8 cellular contexts compared by ENCODE assay signal in genomic region chr19:46015961-46016425, GRCh38. TPM values are rescaled to one million over a fixed set of nuclear protein-coding genes. Genes with fewer than 3 reads are reported as not detected.
DNase-seq lines count a peak whose midpoint lies in the region; ATAC-seq, FAIRE-seq and TF ChIP-seq lines count a peak whose summit lies in the region.

No MANE protein-coding gene starts in this region.

- H3K27ac ChIP-seq in tibial nerve (peak overlapping the region in 2 of 4 donors; percentile 46 to 74), small intestine (ENCODE audit: low read depth in 1 of 2, low read length in 1 of 2) (no peak overlapping the region)

- H3K27ac Mint-ChIP-seq in dendritic cell treated with granulocyte-macrophage colony-stimulating factor and Interleukin-4, amounts not matched to agents 40 ng/mL and 50 ng/mL, for 4 days = peak overlapping the region; percentile 60

- H3K4me3 Mint-ChIP-seq in dendritic cell treated with granulocyte-macrophage colony-stimulating factor and Interleukin-4, amounts not matched to agents 40 ng/mL and 50 ng/mL, for 4 days = peak overlapping the region; percentile 98

- TF ChIP-seq POLR2A in tibial nerve (IDR thresholded peaks at IDR 0.05) (no peak), GM12892 (IDR thresholded peaks at IDR 0.05; ENCODE audit: low read depth, low read length) (no peak)

- H3K36me3 Mint-ChIP-seq in dendritic cell treated with granulocyte-macrophage colony-stimulating factor and Interleukin-4, amounts not matched to agents 40 ng/mL and 50 ng/mL, for 4 days (ENCODE audit: low read depth) = peaks cover 32% of the 10 kb centered on the region

- DNase-seq in T-helper 22 cell (ENCODE audit: low read depth) (peak; percentile 39), mucosa of descending colon (peak in 2 of 3 donors; percentile 51 to 65), tibial nerve (ENCODE audit: low spot score in 2 of 2) (no peak), GM12892 (ENCODE audit: insufficient read length) (no peak), small intestine (no peak)

- no peak for TF ChIP-seq EP300 in tibial nerve (IDR thresholded peaks at IDR 0.05)

- intact Hi-C loops in dendritic cell treated with granulocyte-macrophage colony-stimulating factor and Interleukin-4, amounts not matched to agents 40 ng/mL and 50 ng/mL, for 4 days (cut with micrococcal nuclease) = no loop called here
- intact Hi-C loops in mucosa of descending colon (cut with DNase I, micrococcal nuclease) = no loop called here

- H3K9me3 Mint-ChIP-seq in dendritic cell treated with granulocyte-macrophage colony-stimulating factor and Interleukin-4, amounts not matched to agents 40 ng/mL and 50 ng/mL, for 4 days = no peaks in the 10 kb centered on the region

- H3K9me3 ChIP-seq in mucosa of descending colon (no peaks in the 10 kb centered on the region), tibial nerve (no peaks in the 10 kb centered on the region), small intestine (ENCODE audit: control insufficient read depth, low read depth) (no peaks in the 10 kb centered on the region)

- H3K36me3 ChIP-seq in mucosa of descending colon (ENCODE audit: low read depth) (no peaks in the 10 kb centered on the region), tibial nerve (peaks cover 0 to 25% (median 0%) of the 10 kb centered on the region in 3 donors), small intestine (ENCODE audit: control insufficient read depth in 2 of 2, insufficient read depth in 2 of 2, low read length in 2 of 2) (no peaks in the 10 kb centered on the region)

- H3K4me3 ChIP-seq in mucosa of descending colon = no peak overlapping the region
- H3K4me3 ChIP-seq in tibial nerve = peak overlapping the region; percentile 46 to 69 (median 66)
- peak overlapping the region in 1 of 2 donors; percentile 64 for H3K4me3 ChIP-seq in small intestine (ENCODE audit: low read depth in 1 of 2, low read length in 2 of 2)

- TF ChIP-seq CTCF in mucosa of descending colon (IDR thresholded peaks at IDR 0.05) (no peak), tibial nerve (IDR thresholded peaks at IDR 0.05) (no peak)

- peaks cover 28% of the 10 kb centered on the region for H3K4me1 Mint-ChIP-seq in dendritic cell treated with granulocyte-macrophage colony-stimulating factor and Interleukin-4, amounts not matched to agents 40 ng/mL and 50 ng/mL, for 4 days (ENCODE audit: low read depth)

- peaks cover 14% of the 10 kb centered on the region for H3K4me1 ChIP-seq in mucosa of descending colon (ENCODE audit: low read depth)
- peaks cover 0 to 28% (median 21%) of the 10 kb centered on the region in 4 donors for H3K4me1 ChIP-seq in tibial nerve
- peaks cover 0 to 2% of the 10 kb centered on the region in 2 donors for H3K4me1 ChIP-seq in small intestine (ENCODE audit: control insufficient read depth in 2 of 2, insufficient read depth in 1 of 2, low read depth in 1 of 2, low read length in 1 of 2)

- 2 to 7% methylated on average over 17 to 43 of the region's 54 CpGs for WGBS in tibial nerve, 2 donors
- 1 to 3% (median 3%) methylated on average over 15 to 54 of the region's 54 CpGs for WGBS in small intestine, 3 donors

- H3K27me3 Mint-ChIP-seq in dendritic cell treated with granulocyte-macrophage colony-stimulating factor and Interleukin-4, amounts not matched to agents 40 ng/mL and 50 ng/mL, for 4 days = peaks cover 44% of the 10 kb centered on the region

- no peak for FAIRE-seq in GM12892 (lab: Jason Lieb, UNC)
- FAIRE-seq in small intestine (lab: Jason Lieb, UNC) = no peak

- ATAC-seq in GM19463 (IDR thresholded peaks at IDR 0.05; ENCODE audit: unreplicated experiment) (peak; percentile 27), mucosa of descending colon (peak; percentile 21), GM19452 (IDR thresholded peaks at IDR 0.05; ENCODE audit: unreplicated experiment) (no peak)

- peaks cover 0 to 44% of the 10 kb centered on the region in 2 donors for H3K27me3 ChIP-seq in tibial nerve
- H3K27me3 ChIP-seq in small intestine (ENCODE audit: control insufficient read depth in 2 of 2, insufficient read depth in 2 of 2, low read length in 2 of 2) = peaks cover 0 to 5% of the 10 kb centered on the region in 2 donors

RNA-seq across cellular contexts. Expression of gene PGLYRP1, which starts 6.9 kb away (rescaled TPM):
- total RNA-seq in mucosa of descending colon = not detected
- not detected for total RNA-seq in tibial nerve
- polyA plus RNA-seq in GM12892 (2012; ENCODE audit: missing spikeins) = not detected
- not detected for polyA plus RNA-seq in small intestine

RNA-seq across cellular contexts. Expression of gene CCDC61, which starts 20.7 kb away (rescaled TPM):
- 10 to 100 TPM; 16.5 to 25.0 (median 17.6) TPM for total RNA-seq in mucosa of descending colon
- 10 to 100 TPM; 16.2 to 31.4 (median 21.3) TPM for total RNA-seq in tibial nerve
- 10.5 TPM for polyA plus RNA-seq in GM12892 (2012; ENCODE audit: missing spikeins)
- 10 to 100 TPM in 1 of 3 donors, 1 to 10 TPM in 2; 7.8 to 13.3 (median 9.4) TPM for polyA plus RNA-seq in small intestine

RNA-seq across cellular contexts. Expression of gene IGFL4, which starts 24.8 kb away (rescaled TPM):
- total RNA-seq in mucosa of descending colon (not detected), tibial nerve (1 to 10 TPM in 1 of 4 donors, under 1 TPM in 3; 0.21 to 1.8 (median 0.89) TPM)
- polyA plus RNA-seq in GM12892 (2012; ENCODE audit: missing spikeins) = not detected
- under 1 TPM in 1 of 3 donors, not detected in 2; 0.03 TPM for polyA plus RNA-seq in small intestine

RNA-seq across cellular contexts. Expression of gene NOVA2, which starts 42.3 kb away (rescaled TPM):
- total RNA-seq in mucosa of descending colon (1 to 10 TPM in 2 of 3 donors, under 1 TPM in 1; 0.55 to 3.0 (median 1.3) TPM), tibial nerve (1 to 10 TPM; 1.5 to 6.9 (median 1.7) TPM)
- polyA plus RNA-seq in GM12892 (2012; ENCODE audit: missing spikeins) = not detected
- polyA plus RNA-seq in small intestine = 1 to 10 TPM in 1 of 3 donors, under 1 TPM in 2; under 0.01 to 2.0 (median 0.27) TPM

Comparison
In these comparisons a context has a peak if more than half of its experiments do, and no peak if none do; other contexts are left out.
1. DNase-seq: peak in T-helper 22 cell (single experiment) and mucosa of descending colon (2 of 3); none in tibial nerve (0 of 2), GM12892 (single experiment) and small intestine (single experiment).